ENCODE assay signal across 8 cellular contexts in genomic region chr2:64228126-64228678, GRCh38.
DNase-seq lines count a peak whose midpoint lies in the region; ATAC-seq, FAIRE-seq and TF ChIP-seq lines count a peak whose summit lies in the region.

No MANE protein-coding gene starts in this region.

- FAIRE-seq in pancreas (lab: Jason Lieb, UNC), result no peak

- H3K36me3 ChIP-seq in MG63 (no peaks in the 10 kb centered on the region), SK-N-MC (ENCODE audit: insufficient read depth, low read length) (no peaks in the 10 kb centered on the region), adipocyte (ENCODE audit: control insufficient read depth, insufficient read depth, low read length, severe bottlenecking) (no peaks in the 10 kb centered on the region), heart right ventricle (no peaks in the 10 kb centered on the region), pancreas (no peaks in the 10 kb centered on the region), vagina (no peaks in the 10 kb centered on the region)

- peak in 2 of 9 donors; percentile 4 to 18 for TF ChIP-seq CTCF in heart right ventricle (IDR thresholded peaks at IDR 0.05)
- no peak for TF ChIP-seq CTCF in pancreas (IDR thresholded peaks at IDR 0.05)
- TF ChIP-seq CTCF in vagina (IDR thresholded peaks at IDR 0.05), result no peak

- H3K4me3 ChIP-seq in MG63, result no peak overlapping the region
- H3K4me3 ChIP-seq in SK-N-MC, result peak overlapping the region; percentile 84
- H3K4me3 ChIP-seq in adipocyte (ENCODE audit: low read length), result peak overlapping the region; percentile 80
- H3K4me3 ChIP-seq in heart right ventricle, result peak overlapping the region in 9 of 10 donors; percentile 30 to 59 (median 56)
- H3K4me3 ChIP-seq in pancreas, result peak overlapping the region; percentile 12 to 43 (median 23)
- H3K4me3 ChIP-seq in vagina, result peak overlapping the region; percentile 43 to 45

- intact Hi-C loops in heart right ventricle (cut with DNase I) (loop anchor here in 3 of 10 donors (5.0 to 10.0 kb wide), 5 partner anchors 44 to 176 kb away; partner anchors contain the start of gene PELI1 (in 1 of the 3)), pancreas (cut with DNase I) (no loop called here), vagina (cut with DNase I) (no loop called here)

- peaks cover 2% of the 10 kb centered on the region; the same call in 1 of the 2 replicates for H3K27me3 ChIP-seq in MG63
- peaks cover 8% of the 10 kb centered on the region for H3K27me3 ChIP-seq in adipocyte (replicated peaks; ENCODE audit: control insufficient read depth, insufficient read depth, low read length)
- no peaks in the 10 kb centered on the region for H3K27me3 ChIP-seq in heart right ventricle
- no peaks in the 10 kb centered on the region for H3K27me3 ChIP-seq in pancreas
- H3K27me3 ChIP-seq in vagina, result no peaks in the 10 kb centered on the region

- peak overlapping the region; percentile 81 for H3K9ac ChIP-seq in SK-N-MC (ENCODE audit: insufficient read length)
- H3K9ac ChIP-seq in adipocyte (ENCODE audit: low read length), result peak overlapping the region; percentile 67

- DNase-seq in GM03348 (ENCODE audit: low spot score) (peak; percentile 84), HCEC 1CT (peak; percentile 61), MG63 (peak; percentile 13), SK-N-MC (ENCODE audit: low read depth, low spot score) (peak; percentile 83), adipocyte (ENCODE audit: low read depth) (peak; percentile 84), heart right ventricle (peak; percentile 86 to 87), pancreas (peak; percentile 62 to 89 (median 75)), vagina (ENCODE audit: extremely low spot score in 2 of 2) (no peak)

- TF ChIP-seq POLR2A in vagina (IDR thresholded peaks at IDR 0.05), result peak in 1 of 2 donors; percentile 35

- H3K9me3 ChIP-seq in MG63, result no peaks in the 10 kb centered on the region; the same call in 1 of the 2 replicates
- H3K9me3 ChIP-seq in SK-N-MC (ENCODE audit: low read depth, low read length), result no peaks in the 10 kb centered on the region
- H3K9me3 ChIP-seq in adipocyte (ENCODE audit: control insufficient read depth, low read length), result no peaks in the 10 kb centered on the region
- no peaks in the 10 kb centered on the region for H3K9me3 ChIP-seq in heart right ventricle
- no peaks in the 10 kb centered on the region for H3K9me3 ChIP-seq in pancreas
- no peaks in the 10 kb centered on the region for H3K9me3 ChIP-seq in vagina

- H3K4me1 ChIP-seq in adipocyte (ENCODE audit: control insufficient read depth, insufficient read depth, low read length) (peaks cover 16% of the 10 kb centered on the region), heart right ventricle (peaks cover 3 to 35% (median 16%) of the 10 kb centered on the region in 9 donors), pancreas (peaks cover 0 to 5% (median 0%) of the 10 kb centered on the region in 3 donors), vagina (peaks cover 13% of the 10 kb centered on the region)

- ATAC-seq in heart right ventricle (peak; percentile 96 to 99 (median 98)), pancreas (peak; percentile 98 to 100 (median 99))

- WGBS in heart right ventricle, 2 donors, result 1% methylated on average over 26 of the region's 26 CpGs
- 1 to 2% methylated on average over 26 of the region's 26 CpGs for WGBS in pancreas, 2 donors

- peak overlapping the region; percentile 89 for H3K27ac ChIP-seq in SK-N-MC
- H3K27ac ChIP-seq in heart right ventricle, result peak overlapping the region; percentile 41 to 93 (median 78)
- peak overlapping the region in 2 of 4 donors; percentile 7 to 20 for H3K27ac ChIP-seq in pancreas
- H3K27ac ChIP-seq in vagina, result peak overlapping the region; percentile 75

Comparison
In these comparisons a context has a peak if more than half of its experiments do, and no peak if none do; other contexts are left out.
1. DNase-seq: peak in GM03348 (single experiment), HCEC 1CT (single experiment), MG63 (single experiment), SK-N-MC (single experiment), adipocyte (single experiment), heart right ventricle (2 of 2) and pancreas (6 of 6); none in vagina (0 of 2).